In genomic region chr4:176290520-176290919, GRCh38 we compare ENCODE assay signal across 23 cellular contexts. TPM values are rescaled to one million over a fixed set of nuclear protein-coding genes. Genes with fewer than 3 reads are reported as not detected.
DNase-seq lines count a peak whose midpoint lies in the region; ATAC-seq and TF ChIP-seq lines count a peak whose summit lies in the region.
"Had no signal": no experiment of that assay in that cellular context is flagged by ENCODE, and none has a peak within 500 bp of the region (broad histone marks: within the 10 kb centered on the region; RNA-seq: fewer than 3 reads in every experiment).

No MANE protein-coding gene starts in this region.

- peak; percentile 14 for DNase-seq in NCI-H82 (lab: John Stamatoyannopoulos, UW)
- no peak for DNase-seq in NCI-H82 treated with DMSO at 0.1 percent for 48 hours (lab: John Stamatoyannopoulos, UW; ENCODE audit: unreplicated experiment)
- no peak for DNase-seq in endodermal cell
- no peak for DNase-seq in neuronal stem cell (ENCODE audit: low spot score)
- DNase-seq in left cardiac atrium = no peak
- DNase-seq in stimulated activated CD4-positive, alpha-beta T cell treated with anti-CD3 and anti-CD28 coated beads, Interleukin-2, amount 100 ng/mL, for 24 hours = no peak
- no peak for DNase-seq in A673 (ENCODE audit: low spot score)
- DNase-seq: ACHN; AML-193; BE2C; CD4-positive, alpha-beta T cell; CD8-positive, alpha-beta memory T cell; DMS 273 treated with DMSO at 0.1 percent for 48 hours; DMS79; EL; GDM1; GOT3; H7; HCEC 1CT had no signal

- peaks cover 29% of the 10 kb centered on the region for H3K4me1 Mint-ChIP-seq in endodermal cell
- H3K4me1 Mint-ChIP-seq: CD14-positive monocyte; CD8-positive, alpha-beta memory T cell had no signal

- H3K27me3 ChIP-seq in endodermal cell (ENCODE audit: control insufficient read depth, insufficient read depth, low read length, poor library complexity, severe bottlenecking) = no peaks in the 10 kb centered on the region
- no peaks in the 10 kb centered on the region for H3K27me3 ChIP-seq in neuronal stem cell (ENCODE audit: control insufficient read depth in 3 of 3, insufficient read depth in 3 of 3, low read depth in 1 of 3, low read length in 3 of 3)
- H3K27me3 ChIP-seq in A673 (replicated peaks; ENCODE audit: insufficient read depth, low read depth, low read length, poor library complexity) = no peaks in the 10 kb centered on the region
- H3K27me3 ChIP-seq: BE2C; BLaER1 treated with 17β-estradiol and CSF1 and Interleukin-3, amounts not matched to agents 10 nM and 100 nM had no signal

- CTCF ChIA-PET in A673 (lab: Charles Lee) = no interaction called here

- H3K18ac ChIP-seq in neuronal stem cell (ENCODE audit: low read length) = no peak overlapping the region

- peak overlapping the region; percentile 36 for H2AFZ ChIP-seq in neuronal stem cell (ENCODE audit: low read length)

- no peak overlapping the region for H2BK120ac ChIP-seq in neuronal stem cell (ENCODE audit: low read depth, low read length)

- H3K36me3 ChIP-seq in endodermal cell (ENCODE audit: control insufficient read depth, insufficient read depth, low read length) = peaks cover 20% of the 10 kb centered on the region
- no peaks in the 10 kb centered on the region for H3K36me3 ChIP-seq in neuronal stem cell (replicated peaks in 1 of 2; ENCODE audit: control insufficient read depth in 2 of 2, insufficient read depth in 2 of 2, low read length in 2 of 2)
- H3K36me3 ChIP-seq in A673 (ENCODE audit: insufficient read depth, low read length, poor library complexity, severe bottlenecking) = no peaks in the 10 kb centered on the region
- H3K36me3 ChIP-seq: BE2C; BLaER1 treated with 17β-estradiol and CSF1 and Interleukin-3, amounts not matched to agents 10 nM and 100 nM had no signal

- no peaks in the 10 kb centered on the region for H3K9me3 Mint-ChIP-seq in endodermal cell
- H3K9me3 Mint-ChIP-seq: CD4-positive, alpha-beta T cell; CD8-positive, alpha-beta memory T cell had no signal

- peak overlapping the region; percentile 24 for H3K27ac Mint-ChIP-seq in endodermal cell
- H3K27ac Mint-ChIP-seq: CD4-positive, alpha-beta T cell; CD8-positive, alpha-beta memory T cell had no signal

- H3K36me3 Mint-ChIP-seq in endodermal cell (ENCODE audit: low read depth) = peaks cover 8% of the 10 kb centered on the region
- H3K36me3 Mint-ChIP-seq: CD14-positive monocyte; CD8-positive, alpha-beta memory T cell had no signal

- no peak overlapping the region for H3K4me3 Mint-ChIP-seq in endodermal cell
- H3K4me3 Mint-ChIP-seq: CD14-positive monocyte; CD4-positive, alpha-beta T cell; CD8-positive, alpha-beta memory T cell had no signal

- H4K91ac ChIP-seq in neuronal stem cell (ENCODE audit: low read depth, low read length, poor library complexity) = no peak overlapping the region

- H3K4me1 ChIP-seq in endodermal cell (ENCODE audit: control insufficient read depth, insufficient read depth, low read length) = no peaks in the 10 kb centered on the region
- peaks cover 0 to 2% of the 10 kb centered on the region in 2 donors for H3K4me1 ChIP-seq in neuronal stem cell (ENCODE audit: control insufficient read depth in 2 of 2, insufficient read depth in 1 of 2, low read depth in 1 of 2, low read length in 2 of 2)
- H3K4me1 ChIP-seq in A673 (ENCODE audit: insufficient read depth, low read length, poor library complexity, severe bottlenecking) = no peaks in the 10 kb centered on the region
- H3K4me1 ChIP-seq: BE2C; BLaER1 treated with 17β-estradiol and CSF1 and Interleukin-3, amounts not matched to agents 10 nM and 100 nM had no signal

- no peak overlapping the region for H3K23ac ChIP-seq in neuronal stem cell (ENCODE audit: low read depth, low read length, poor library complexity)

- no peaks in the 10 kb centered on the region for H3K27me3 Mint-ChIP-seq in endodermal cell (ENCODE audit: insufficient read depth)
- H3K27me3 Mint-ChIP-seq: CD4-positive, alpha-beta T cell had no signal

- no TSS peak for BruUV-seq in A673 (replicated peaks; lab: Mats Ljungman, UMichigan)

- POLR2A ChIA-PET in A673 (lab: Charles Lee; ENCODE audit: low non-redundant PET) = interaction anchor here (0.7 kb wide), 1 partner anchor 225 kb away, joined by 4 read pairs; no protein-coding TSS in a partner anchor

- intact Hi-C loops in left cardiac atrium (cut with DNase I) = no loop called here
- intact Hi-C loops in A673 (cut with micrococcal nuclease; ENCODE audit: unreplicated experiment) = no loop called here

- TF ChIP-seq CTCF in endodermal cell (conservative IDR thresholded peaks at IDR 0.05) = no peak
- TF ChIP-seq CTCF in A673 (conservative IDR thresholded peaks at IDR 0.05; ENCODE audit: low read depth, low read length) = no peak

- no peak overlapping the region for H2BK5ac ChIP-seq in neuronal stem cell (ENCODE audit: low read length)

- H3K79me1 ChIP-seq in neuronal stem cell (ENCODE audit: low read depth, low read length) = no peaks in the 10 kb centered on the region

- H2AK5ac ChIP-seq in neuronal stem cell (ENCODE audit: low read depth, low read length) = no peak overlapping the region

- H2BK12ac ChIP-seq in neuronal stem cell (ENCODE audit: low read length) = no peak overlapping the region

- WGBS in endodermal cell (ENCODE audit: insufficient coverage in 1 of 2, insufficient read length in 1 of 2), 2 experiments = 96 to 98% methylated on average over 3 of the region's 3 CpGs
- WGBS in neuronal stem cell (ENCODE audit: extremely low coverage in 2 of 2, insufficient read length in 2 of 2, insufficient replicate concordance in 1 of 2), 2 donors = no CpG with 5 or more reads among the region's 3 CpGs

- H3K4me2 ChIP-seq in neuronal stem cell (ENCODE audit: insufficient read depth, low read length, poor library complexity, severe bottlenecking) = no peak overlapping the region
- H3K4me2 ChIP-seq: BLaER1 treated with 17β-estradiol and CSF1 and Interleukin-3, amounts not matched to agents 10 nM and 100 nM had no signal

- no peak overlapping the region for H2BK15ac ChIP-seq in neuronal stem cell (ENCODE audit: low read length)

- no peaks in the 10 kb centered on the region for H3K9me3 ChIP-seq in endodermal cell (ENCODE audit: control insufficient read depth, low read length)
- H3K9me3 ChIP-seq in neuronal stem cell (replicated peaks in 1 of 2; ENCODE audit: control insufficient read depth in 2 of 2, insufficient read depth in 1 of 2, low read depth in 1 of 2, low read length in 2 of 2) = no peaks in the 10 kb centered on the region
- H3K9me3 ChIP-seq in A673 (ENCODE audit: low read depth, low read length, poor library complexity, severe bottlenecking) = no peaks in the 10 kb centered on the region
- H3K9me3 ChIP-seq: BE2C; BLaER1 treated with 17β-estradiol and CSF1 and Interleukin-3, amounts not matched to agents 10 nM and 100 nM had no signal

- H3K27ac ChIP-seq in endodermal cell (ENCODE audit: low read depth, low read length) = no peak overlapping the region
- H3K27ac ChIP-seq in neuronal stem cell (replicated peaks; ENCODE audit: low read length) = no peak overlapping the region
- no peak overlapping the region for H3K27ac ChIP-seq in A673 (ENCODE audit: low read depth, low read length, poor library complexity, severe bottlenecking)
- H3K27ac ChIP-seq: 22Rv1; BLaER1 treated with 17β-estradiol and CSF1 and Interleukin-3, amounts not matched to agents 10 nM and 100 nM had no signal

- no peak overlapping the region for H3K14ac ChIP-seq in neuronal stem cell (ENCODE audit: low read length)

- H3K4me3 ChIP-seq in endodermal cell (ENCODE audit: low read length) (no peak overlapping the region), neuronal stem cell (ENCODE audit: low read length in 2 of 2) (no peak overlapping the region), A673 (ENCODE audit: low read depth, low read length, poor library complexity, severe bottlenecking) (no peak overlapping the region)
- H3K4me3 ChIP-seq: BLaER1 treated with 17β-estradiol and CSF1 and Interleukin-3, amounts not matched to agents 10 nM and 100 nM; GM12878 had no signal

- H4K8ac ChIP-seq in neuronal stem cell (ENCODE audit: low read depth, low read length) = no peak overlapping the region

- H3K4ac ChIP-seq in neuronal stem cell (ENCODE audit: low read length) = no peak overlapping the region

- ATAC-seq in left cardiac atrium = no peak
- ATAC-seq: GM12878 had no signal

- no peak overlapping the region for H3K9ac ChIP-seq in endodermal cell (ENCODE audit: extremely low read depth, low read length, poor library complexity, severe bottlenecking)
- no peak overlapping the region for H3K9ac ChIP-seq in neuronal stem cell (ENCODE audit: low read depth, low read length, poor library complexity)
- H3K9ac ChIP-seq: BLaER1 treated with 17β-estradiol and CSF1 and Interleukin-3, amounts not matched to agents 10 nM and 100 nM had no signal

RNA-seq across cellular contexts. Expression of gene ASB5, which starts 21.5 kb away (rescaled TPM):
- total RNA-seq in endodermal cell (10 to 100 TPM in 1 of 2 donors, 1 to 10 TPM in 1; 2.8 to 14.6 TPM), left cardiac atrium (1 to 10 TPM; 1.3 to 2.0 TPM), A673 (2021) (not detected in 2 replicates)
- polyA plus RNA-seq in endodermal cell (2013, experiment 1 of 2) = 1.5 TPM
- 2.2 TPM for polyA plus RNA-seq in endodermal cell (2013, experiment 2 of 2)
- polyA plus RNA-seq in neuronal stem cell (2013, experiment 1 of 2) = not detected
- not detected for polyA plus RNA-seq in neuronal stem cell (2013, experiment 2 of 2)
- total RNA-seq: CD4-positive, alpha-beta T cell; CD8-positive, alpha-beta memory T cell; GM12878 had no signal
- polyA plus RNA-seq: CD14-positive monocyte; CD8-positive, alpha-beta memory T cell; GM12878 had no signal

RNA-seq across cellular contexts. Expression of gene SPCS3, which starts 29.2 kb away (rescaled TPM):
- total RNA-seq in endodermal cell = 100 to 1,000 TPM; 160 to 164 TPM
- polyA plus RNA-seq in endodermal cell (2013, experiment 1 of 2) = 77.6 TPM
- 81.7 TPM for polyA plus RNA-seq in endodermal cell (2013, experiment 2 of 2)
- polyA plus RNA-seq in neuronal stem cell (2013, experiment 1 of 2) = 47.5 TPM
- 49.2 TPM for polyA plus RNA-seq in neuronal stem cell (2013, experiment 2 of 2)
- 100 to 1,000 TPM in 1 of 2 donors, 10 to 100 TPM in 1; 92.8 to 130 TPM for total RNA-seq in left cardiac atrium
- 118 and 128 TPM in 2 replicates for total RNA-seq in A673 (2021)
